1 cellular context compared by ENCODE assay signal in genomic region chr12:54261817-54262402, GRCh38.
TF ChIP-seq lines count a peak whose summit lies in the region.

No MANE protein-coding gene starts in this region.

TF ChIP-seq in H1, 55 proteins besides CTCF, POLR2A, EP300 and RAD21:
- no peak for TF ChIP-seq TBP (IDR thresholded peaks at IDR 0.05; ENCODE audit: low read depth, low read length)
- no peak for TF ChIP-seq ZNF274 (IDR thresholded peaks at IDR 0.05; ENCODE audit: borderline replicate concordance, extremely low read depth, low read length)
- no peak for TF ChIP-seq MAX (IDR thresholded peaks at IDR 0.05)
- no peak for TF ChIP-seq RFX5 (IDR thresholded peaks at IDR 0.05; ENCODE audit: borderline replicate concordance, low read depth, low read length)
- no peak for TF ChIP-seq JUN (IDR thresholded peaks at IDR 0.05; ENCODE audit: low read depth, low read length)
- TF ChIP-seq E2F6 (IDR thresholded peaks at IDR 0.05), result no peak
- no peak for TF ChIP-seq SP1 (IDR thresholded peaks at IDR 0.05; ENCODE audit: low read depth, low read length)
- no peak for TF ChIP-seq CHD1 (IDR thresholded peaks at IDR 0.05; ENCODE audit: low read depth, low read length)
- TF ChIP-seq CHD7 (IDR thresholded peaks at IDR 0.05; ENCODE audit: insufficient replicate concordance, low read length), result no peak
- no peak for TF ChIP-seq BCL11A (IDR thresholded peaks at IDR 0.05; ENCODE audit: low read depth in 2 of 2, low read length in 2 of 2)
- no peak for TF ChIP-seq POLR2AphosphoS5 (IDR thresholded peaks at IDR 0.05; ENCODE audit: low read depth, low read length)
- TF ChIP-seq GTF2F1 (IDR thresholded peaks at IDR 0.05; ENCODE audit: borderline replicate concordance, low read depth, low read length), result no peak
- TF ChIP-seq CBX5 (IDR thresholded peaks at IDR 0.05; ENCODE audit: low read depth, low read length), result no peak
- TF ChIP-seq TAF1 (IDR thresholded peaks at IDR 0.05; ENCODE audit: low read depth, low read length), result no peak
- TF ChIP-seq SP2 (IDR thresholded peaks at IDR 0.05; ENCODE audit: low read length), result no peak
- no peak for TF ChIP-seq KDM1A (IDR thresholded peaks at IDR 0.05; ENCODE audit: borderline replicate concordance, low read length)
- no peak for TF ChIP-seq GABPA (IDR thresholded peaks at IDR 0.05; ENCODE audit: borderline replicate concordance, insufficient read depth, low read length)
- no peak for TF ChIP-seq SUZ12 (IDR thresholded peaks at IDR 0.05; ENCODE audit: low read length)
